In the genomic region with DNA sequence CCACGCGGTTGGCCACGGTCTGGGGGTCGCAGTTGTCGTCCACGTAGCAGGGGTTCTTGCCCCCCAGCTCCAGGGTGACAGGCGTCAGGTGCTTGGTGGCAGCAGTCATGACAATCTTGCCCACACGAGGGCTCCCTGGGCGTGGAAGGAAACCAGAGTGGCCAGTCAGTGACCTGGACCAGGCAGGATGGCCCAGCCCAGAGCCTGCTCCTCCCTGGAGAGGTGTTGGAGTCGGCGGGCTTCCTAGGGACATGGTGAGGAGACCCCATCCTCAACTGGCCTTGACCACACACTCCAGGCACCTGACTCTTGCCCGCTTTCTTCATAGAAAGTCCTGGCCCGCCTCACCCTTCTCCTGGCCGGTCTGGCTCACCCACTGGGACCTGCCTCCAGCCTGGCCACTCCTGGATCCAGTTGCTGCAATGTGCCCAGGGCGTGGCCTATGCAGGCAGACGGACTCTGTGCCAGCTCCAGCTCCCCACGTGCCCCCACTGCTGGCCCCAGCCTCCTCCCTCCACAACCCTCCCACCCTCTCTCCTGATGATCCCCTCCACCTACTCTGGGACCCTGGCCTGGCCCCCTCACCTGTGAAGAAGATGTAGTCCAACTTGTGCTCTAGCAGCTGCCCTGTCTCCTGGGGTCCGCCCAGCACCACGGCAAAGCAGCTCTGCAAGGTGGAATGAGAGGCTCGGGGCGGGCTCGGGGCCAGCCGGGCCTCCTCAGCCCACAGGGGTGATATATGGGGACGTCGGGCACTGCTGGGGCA, we compare ENCODE assay signal across 9 cellular contexts. TPM values are rescaled to one million over a fixed set of nuclear protein-coding genes. Genes with fewer than 3 reads are reported as not detected.
DNase-seq lines count a peak whose midpoint lies in the region; ATAC-seq, FAIRE-seq and TF ChIP-seq lines count a peak whose summit lies in the region.
"Had no signal": no experiment of that assay in that cellular context is flagged by ENCODE, and none has a peak within 500 bp of the region (broad histone marks: within the 10 kb centered on the region; RNA-seq: fewer than 3 reads in every experiment).

No MANE protein-coding gene starts in this region.

- intact Hi-C loops in right lobe of liver (cut with DNase I) (no loop called here), esophagus squamous epithelium (cut with DNase I) (no loop called here)

- H3K27me3 ChIP-seq in right lobe of liver, result no peaks in the 10 kb centered on the region
- peaks cover 0 to 4% (median 0%) of the 10 kb centered on the region in 4 donors for H3K27me3 ChIP-seq in esophagus squamous epithelium

- H3K4me1 ChIP-seq in right lobe of liver (no peaks in the 10 kb centered on the region), esophagus squamous epithelium (peaks cover 0 to 5% (median 0%) of the 10 kb centered on the region in 3 donors)

- 39% methylated on average over 8 of the region's 25 CpGs for WGBS in right lobe of liver (ENCODE audit: insufficient coverage, low coverage, low lambda C conversion rate, missing lambda C conversion rate)
- 79 to 83% methylated on average over 6 to 8 of the region's 25 CpGs for WGBS in esophagus squamous epithelium, 2 donors

- TF ChIP-seq CTCF in AG09309 (IDR thresholded peaks at IDR 0.05; ENCODE audit: control insufficient read depth, insufficient read depth, low read depth, low read length, missing control alignments) (peak; percentile 9), right lobe of liver (IDR thresholded peaks at IDR 0.05) (peak in 3 of 4 donors; percentile 13 to 35 (median 16)), esophagus squamous epithelium (IDR thresholded peaks at IDR 0.05) (peak in 3 of 6 experiments; percentile 20 to 50 (median 34))

- TF ChIP-seq POLR2A in GM12892 (IDR thresholded peaks at IDR 0.05; ENCODE audit: low read depth, low read length) (no peak), right lobe of liver (IDR thresholded peaks at IDR 0.05) (no peak), esophagus squamous epithelium (IDR thresholded peaks at IDR 0.05) (no peak)

- H3K27ac ChIP-seq in right lobe of liver (no peak overlapping the region), esophagus squamous epithelium (no peak overlapping the region)

- DNase-seq in AG09309 (ENCODE audit: low read depth) (no peak), GM12892 (ENCODE audit: insufficient read length) (peak; percentile 26), SW480 (ENCODE audit: low spot score) (peak; percentile 36), right lobe of liver (peak in 1 of 3 donors; percentile 59), NCI-H2107 (lab: John Stamatoyannopoulos, UW) (no peak), esophagus squamous epithelium (lab: John Stamatoyannopoulos, UW) (no peak)

- H3K4me3 ChIP-seq in AG09309 (ENCODE audit: control insufficient read depth, low read depth, low read length) (no peak overlapping the region), right lobe of liver (no peak overlapping the region), esophagus squamous epithelium (no peak overlapping the region)

- FAIRE-seq in GM12892 (lab: Jason Lieb, UNC), result peak; percentile 36

- H3K9me3 ChIP-seq in right lobe of liver (no peaks in the 10 kb centered on the region), esophagus squamous epithelium (no peaks in the 10 kb centered on the region)

- ATAC-seq in right lobe of liver, result peak; percentile 47 to 84 (median 72)
- no peak for ATAC-seq in GM18909 (IDR thresholded peaks at IDR 0.05; ENCODE audit: poor library complexity, unreplicated experiment)
- no peak for ATAC-seq in GM18498 (IDR thresholded peaks at IDR 0.05; ENCODE audit: unreplicated experiment)

- H3K36me3 ChIP-seq in right lobe of liver (no peaks in the 10 kb centered on the region), esophagus squamous epithelium (peaks cover 0 to 54% (median 0%) of the 10 kb centered on the region in 3 donors)

RNA-seq across cellular contexts. Expression of gene ALDH3B2, which starts 8.7 kb away (rescaled TPM):
- polyA plus RNA-seq in GM12892 (2012; ENCODE audit: missing spikeins), result not detected
- not detected for total RNA-seq in right lobe of liver
- total RNA-seq in esophagus squamous epithelium, result 100 to 1,000 TPM in 3 of 4 donors, 10 to 100 TPM in 1; 62.6 to 181 (median 120) TPM
- polyA plus RNA-seq: CD14-positive monocyte had no signal

RNA-seq across cellular contexts. Expression of gene ACY3, which starts 15.2 kb away (rescaled TPM):
- 5.7 TPM for polyA plus RNA-seq in GM12892 (2012; ENCODE audit: missing spikeins)
- total RNA-seq in right lobe of liver, result 10 to 100 TPM in 4 of 6 experiments, 1 to 10 TPM in 2; 6.8 to 17.9 (median 12.4) TPM
- total RNA-seq in esophagus squamous epithelium, result under 1 TPM in 1 of 4 donors, not detected in 3; 0.44 TPM

RNA-seq across cellular contexts. Expression of gene TBX10, which starts 26.2 kb away (rescaled TPM):
- polyA plus RNA-seq in GM12892 (2012; ENCODE audit: missing spikeins), result 0.21 TPM
- total RNA-seq in right lobe of liver (under 1 TPM in 5 of 6 experiments, not detected in 1; 0.24 to 0.49 (median 0.34) TPM), esophagus squamous epithelium (not detected)
- polyA plus RNA-seq: CD14-positive monocyte had no signal

RNA-seq across cellular contexts. Expression of gene NUDT8, which starts 36.0 kb away (rescaled TPM):
- 11.1 TPM for polyA plus RNA-seq in GM12892 (2012; ENCODE audit: missing spikeins)
- total RNA-seq in right lobe of liver, result 10 to 100 TPM; 12.7 to 31.4 (median 18.3) TPM
- 10 to 100 TPM; 37.5 to 68.0 (median 47.0) TPM for total RNA-seq in esophagus squamous epithelium

RNA-seq across cellular contexts. Expression of gene NDUFV1, which starts 59.0 kb away (rescaled TPM):
- 150 TPM for polyA plus RNA-seq in GM12892 (2012; ENCODE audit: missing spikeins)
- total RNA-seq in right lobe of liver, result 100 to 1,000 TPM; 151 to 214 (median 163) TPM
- 100 to 1,000 TPM; 206 to 260 (median 254) TPM for total RNA-seq in esophagus squamous epithelium

Comparison
In these comparisons a context has a peak if more than half of its experiments do, and no peak if none do; other contexts are left out.
1. DNase-seq: peak in GM12892 (single experiment) and SW480 (single experiment); none in AG09309 (single experiment), NCI-H2107 (single experiment) and esophagus squamous epithelium (single experiment).
2. ATAC-seq: peak in right lobe of liver (4 of 4); none in GM18909 (single experiment) and GM18498 (single experiment).
3. RNA of gene ALDH3B2, which starts 8.7 kb away (total RNA-seq): 62.6 to 181 TPM in esophagus squamous epithelium; not detected in right lobe of liver; every median in the first group is over 10 times any median in the second.
4. RNA of gene ACY3, which starts 15.2 kb away (total RNA-seq): 6.8 to 17.9 TPM in right lobe of liver; 0.44 TPM in esophagus squamous epithelium; every median in the first group is over 4 times any median in the second.